8 cellular contexts compared by ENCODE assay signal in genomic region chr11:19777032-19777341, GRCh38.
DNase-seq lines count a peak whose midpoint lies in the region; ATAC-seq and TF ChIP-seq lines count a peak whose summit lies in the region.

No MANE protein-coding gene starts in this region.

- ATAC-seq in GM19452 (IDR thresholded peaks at IDR 0.05; ENCODE audit: unreplicated experiment): peak; percentile 27

- H3K4me1 ChIP-seq in HUES48 (ENCODE audit: control insufficient read depth, insufficient read depth, low read length): peaks cover 58% of the 10 kb centered on the region

- H3K36me3 Mint-ChIP-seq in endothelial cell (ENCODE audit: low read depth, unreplicated experiment) (no peaks in the 10 kb centered on the region), neural crest cell (ENCODE audit: low read depth) (no peaks in the 10 kb centered on the region)
- H3K36me3 Mint-ChIP-seq in activated T-helper 2 cell treated with anti-CD3 and anti-CD28 coated beads, Interferon-gamma antibody, Interleukin-2, Interleukin-4, amounts not matched to agents 10 μg/mL and 5 μg/mL and 100 μg/mL, durations not matched to agents 14 hours and 24 hours and 36 hours (ENCODE audit: low read depth): no peaks in the 10 kb centered on the region

- peak overlapping the region; percentile 92 for H3K4me3 ChIP-seq in HUES48 (ENCODE audit: low read depth, low read length)

- H3K9me3 Mint-ChIP-seq in endothelial cell (ENCODE audit: unreplicated experiment): no peaks in the 10 kb centered on the region
- no peaks in the 10 kb centered on the region for H3K9me3 Mint-ChIP-seq in neural crest cell
- H3K9me3 Mint-ChIP-seq in activated T-helper 2 cell treated with anti-CD3 and anti-CD28 coated beads, Interferon-gamma antibody, Interleukin-2, Interleukin-4, amounts not matched to agents 10 μg/mL and 5 μg/mL and 100 μg/mL, durations not matched to agents 14 hours and 24 hours and 36 hours: no peaks in the 10 kb centered on the region

- peak overlapping the region; percentile 87 for H3K9ac ChIP-seq in HUES48 (ENCODE audit: low read depth, low read length)

- H3K4me3 Mint-ChIP-seq in endothelial cell (ENCODE audit: unreplicated experiment): no peak overlapping the region
- H3K4me3 Mint-ChIP-seq in neural crest cell: peak overlapping the region; percentile 89
- no peak overlapping the region for H3K4me3 Mint-ChIP-seq in activated T-helper 2 cell treated with anti-CD3 and anti-CD28 coated beads, Interferon-gamma antibody, Interleukin-2, Interleukin-4, amounts not matched to agents 10 μg/mL and 5 μg/mL and 100 μg/mL, durations not matched to agents 14 hours and 24 hours and 36 hours (ENCODE audit: low read depth)

- intact Hi-C loops in activated T-helper 2 cell treated with anti-CD3 and anti-CD28 coated beads, Interferon-gamma antibody, Interleukin-2, Interleukin-4, amounts not matched to agents 10 μg/mL and 5 μg/mL and 100 μg/mL, durations not matched to agents 14 hours and 24 hours and 36 hours (cut with micrococcal nuclease): no loop called here

- H3K27me3 Mint-ChIP-seq in endothelial cell (ENCODE audit: unreplicated experiment) (peaks cover 16% of the 10 kb centered on the region), neural crest cell (ENCODE audit: low read depth) (peaks cover 44% of the 10 kb centered on the region)
- H3K27me3 Mint-ChIP-seq in activated T-helper 2 cell treated with anti-CD3 and anti-CD28 coated beads, Interferon-gamma antibody, Interleukin-2, Interleukin-4, amounts not matched to agents 10 μg/mL and 5 μg/mL and 100 μg/mL, durations not matched to agents 14 hours and 24 hours and 36 hours (ENCODE audit: low read depth): peaks cover 51% of the 10 kb centered on the region

- H3K4me1 Mint-ChIP-seq in endothelial cell (ENCODE audit: unreplicated experiment) (peaks cover 13% of the 10 kb centered on the region), neural crest cell (peaks cover 67% of the 10 kb centered on the region)
- peaks cover 6% of the 10 kb centered on the region for H3K4me1 Mint-ChIP-seq in activated T-helper 2 cell treated with anti-CD3 and anti-CD28 coated beads, Interferon-gamma antibody, Interleukin-2, Interleukin-4, amounts not matched to agents 10 μg/mL and 5 μg/mL and 100 μg/mL, durations not matched to agents 14 hours and 24 hours and 36 hours (ENCODE audit: low read depth)

- no peaks in the 10 kb centered on the region for H3K36me3 ChIP-seq in HUES48 (ENCODE audit: control insufficient read depth, insufficient read depth, low read length)

- 0 out of 2 replicates have a peak, but pooled peaks cover 9% of the 10 kb centered on the region for H3K27me3 ChIP-seq in HUES48 (ENCODE audit: control insufficient read depth, insufficient read depth, low read length)

- no peak overlapping the region for H3K27ac Mint-ChIP-seq in endothelial cell (ENCODE audit: unreplicated experiment)
- H3K27ac Mint-ChIP-seq in neural crest cell (ENCODE audit: unreplicated experiment): no peak overlapping the region
- no peak overlapping the region for H3K27ac Mint-ChIP-seq in activated T-helper 2 cell treated with anti-CD3 and anti-CD28 coated beads, Interferon-gamma antibody, Interleukin-2, Interleukin-4, amounts not matched to agents 10 μg/mL and 5 μg/mL and 100 μg/mL, durations not matched to agents 14 hours and 24 hours and 36 hours

- H3K27ac ChIP-seq in HUES48 (ENCODE audit: low read depth, low read length): peak overlapping the region; percentile 94

- no peak for TF ChIP-seq CTCF in endothelial cell (IDR thresholded peaks at IDR 0.05; ENCODE audit: unreplicated experiment)
- TF ChIP-seq CTCF in neural crest cell (conservative IDR thresholded peaks at IDR 0.05): no peak

- DNase-seq in AG20443 (ENCODE audit: low spot score): peak; percentile 73
- peak; percentile 22 for DNase-seq in endothelial cell (ENCODE audit: low spot score)
- peak; percentile 34 for DNase-seq in neural crest cell (ENCODE audit: low read depth, low spot score)
- DNase-seq in NAMALWA (ENCODE audit: low spot score): no peak
- DNase-seq in NOMO-1 treated with DMSO at 0.1 percent for 48 hours (lab: John Stamatoyannopoulos, UW; ENCODE audit: unreplicated experiment): no peak
- DNase-seq in activated T-helper 2 cell treated with anti-CD3 and anti-CD28 coated beads, Interferon-gamma antibody, Interleukin-2, Interleukin-4, amounts not matched to agents 10 μg/mL and 5 μg/mL and 100 μg/mL, durations not matched to agents 14 hours and 24 hours and 36 hours (ENCODE audit: low spot score): no peak

- H3K9me3 ChIP-seq in HUES48 (ENCODE audit: control insufficient read depth, insufficient read depth, low read length): no peaks in the 10 kb centered on the region

Comparison
In these comparisons a context has a peak if more than half of its experiments do, and no peak if none do; other contexts are left out.
1. DNase-seq: peak in AG20443 (single experiment), endothelial cell (single experiment) and neural crest cell (single experiment); none in NAMALWA (single experiment), NOMO-1 treated with DMSO at 0.1 percent for 48 hours (single experiment) and activated T-helper 2 cell treated with anti-CD3 and anti-CD28 coated beads, Interferon-gamma antibody, Interleukin-2, Interleukin-4, amounts not matched to agents 10 μg/mL and 5 μg/mL and 100 μg/mL, durations not matched to agents 14 hours and 24 hours and 36 hours (single experiment).